11 cellular contexts compared by ENCODE assay signal in the genomic region with DNA sequence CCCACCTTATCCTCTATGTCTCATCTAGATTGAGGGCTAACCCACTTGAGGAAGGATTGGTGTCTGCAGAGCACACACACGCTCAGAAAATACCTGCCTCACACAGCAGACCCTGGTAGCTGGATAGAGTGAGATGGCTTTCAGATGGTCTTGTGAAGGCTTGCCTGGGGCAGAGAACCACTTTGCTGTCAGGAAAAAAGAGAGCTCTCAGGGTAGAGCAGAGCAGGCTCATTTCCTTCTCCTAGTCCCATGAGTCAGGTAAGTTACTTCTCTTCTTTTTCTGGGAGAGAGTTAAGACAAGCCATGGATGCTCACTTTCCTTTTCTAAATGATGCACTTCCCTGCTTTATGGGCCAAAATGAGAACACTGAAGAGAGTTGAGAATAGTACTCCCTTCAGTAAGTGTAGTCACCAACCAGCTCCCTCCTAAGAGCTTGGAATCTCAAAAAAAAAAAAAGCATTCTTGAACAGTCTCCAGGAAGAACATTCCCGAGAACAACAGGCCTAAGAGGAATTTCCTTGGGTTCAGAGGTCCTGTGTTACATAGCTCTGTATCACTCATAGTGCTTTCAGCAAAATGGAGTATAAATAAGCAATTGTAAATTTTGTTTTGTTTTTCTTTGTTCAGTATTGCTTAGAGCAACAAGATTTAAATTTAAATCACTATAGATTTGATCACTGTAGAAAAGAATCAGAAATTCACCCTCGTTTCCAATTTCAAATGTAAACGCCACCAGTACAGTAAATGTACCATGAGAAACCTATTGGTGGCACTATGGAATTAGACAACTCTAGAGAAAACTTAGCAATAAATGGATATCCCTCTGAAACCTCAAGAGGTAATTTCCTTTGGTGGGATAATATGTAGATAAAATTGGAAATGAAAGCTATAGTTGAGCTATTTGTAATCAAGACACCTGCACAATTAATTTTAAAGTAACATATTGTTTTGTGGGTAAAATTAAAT.
DNase-seq lines count a peak whose midpoint lies in the region; ATAC-seq and TF ChIP-seq lines count a peak whose summit lies in the region.
"Had no signal": no experiment of that assay in that cellular context is flagged by ENCODE, and none has a peak within 500 bp of the region (broad histone marks: within the 10 kb centered on the region; RNA-seq: fewer than 3 reads in every experiment).

No MANE protein-coding gene starts in this region.

- 63 to 68% (median 64%) methylated on average over 4 of the region's 4 CpGs for WGBS in heart left ventricle, 4 donors

- H3K9me3 ChIP-seq in HEK293 (ENCODE audit: control insufficient read depth, insufficient read depth, low read depth, low read length) (no peaks in the 10 kb centered on the region), heart left ventricle (no peaks in the 10 kb centered on the region)
- H3K9me3 ChIP-seq: upper lobe of left lung had no signal

- H3K27me3 ChIP-seq in heart left ventricle, result no peaks in the 10 kb centered on the region
- H3K27me3 ChIP-seq: upper lobe of left lung had no signal

- no peak overlapping the region for H3K27ac ChIP-seq in HEK293 (ENCODE audit: extremely low read depth, low read depth, low read length)
- H3K27ac ChIP-seq in heart left ventricle, result peak overlapping the region in 3 of 12 donors; percentile 25 to 32 (median 31)
- H3K27ac ChIP-seq: upper lobe of left lung had no signal

- 0 out of 2 replicates have a peak overlapping the region, but pooled peaks have one; percentile 15 for H3K27ac Mint-ChIP-seq in WTC11
- H3K27ac Mint-ChIP-seq: activated naive CD8-positive, alpha-beta T cell treated with anti-CD3 and anti-CD28 coated beads, Interleukin-2, amount 10 ng/mL, durations not matched to agents 7 days and 5 days; naive B cell had no signal

- peaks cover 3% of the 10 kb centered on the region; the same call in 1 of the 2 replicates for H3K4me1 Mint-ChIP-seq in WTC11
- H3K4me1 Mint-ChIP-seq: activated naive CD8-positive, alpha-beta T cell treated with anti-CD3 and anti-CD28 coated beads, Interleukin-2, amount 10 ng/mL, durations not matched to agents 7 days and 5 days; naive B cell had no signal

- intact Hi-C loops in heart left ventricle (cut with DNase I), result loop anchor here in 1 of 10 donors (5.0 kb wide), 1 partner anchor 980 kb away; the partner anchor contains the start of gene MARCKS
- intact Hi-C loops in sciatic nerve (cut with DNase I), result no loop called here

- no peaks in the 10 kb centered on the region for H3K36me3 Mint-ChIP-seq in WTC11
- H3K36me3 Mint-ChIP-seq: activated naive CD8-positive, alpha-beta T cell treated with anti-CD3 and anti-CD28 coated beads, Interleukin-2, amount 10 ng/mL, durations not matched to agents 7 days and 5 days; naive B cell had no signal

- POLR2A ChIA-PET in HEK293 (lab: Yijun Ruan, JAX), result interaction anchor here (1.3 kb wide), 1 partner anchor 243 kb away, joined by 4 read pairs; no protein-coding TSS in a partner anchor
- POLR2A ChIA-PET in WTC11 (lab: Charles Lee), result interaction anchor here (0.5 kb wide), 1 partner anchor 1029 kb away, joined by 3 read pairs; no protein-coding TSS in a partner anchor

- H3K4me3 Mint-ChIP-seq in WTC11, result no peak overlapping the region
- H3K4me3 Mint-ChIP-seq: activated naive CD8-positive, alpha-beta T cell treated with anti-CD3 and anti-CD28 coated beads, Interleukin-2, amount 10 ng/mL, durations not matched to agents 7 days and 5 days; naive B cell had no signal

- ATAC-seq in WTC11 (0 out of 2 replicates have a peak, but pooled peaks have one; percentile 9), heart left ventricle (peak in 3 of 4 donors; percentile 45 to 78 (median 69)), sciatic nerve (peak; percentile 90), GM18868 (IDR thresholded peaks at IDR 0.05; ENCODE audit: unreplicated experiment) (no peak), GM18511 (IDR thresholded peaks at IDR 0.05; ENCODE audit: unreplicated experiment) (no peak)

- no peaks in the 10 kb centered on the region for H3K9me3 Mint-ChIP-seq in WTC11
- H3K9me3 Mint-ChIP-seq: activated naive CD8-positive, alpha-beta T cell treated with anti-CD3 and anti-CD28 coated beads, Interleukin-2, amount 10 ng/mL, durations not matched to agents 7 days and 5 days; naive B cell had no signal

- H3K4me3 ChIP-seq in HEK293 (ENCODE audit: low read depth, low read length), result no peak overlapping the region
- H3K4me3 ChIP-seq in heart left ventricle, result no peak overlapping the region
- H3K4me3 ChIP-seq: upper lobe of left lung had no signal

- CTCF ChIA-PET in HEK293 (lab: Yijun Ruan, JAX) (interaction anchor here (0.6 to 1.5 kb wide), 10 partner anchors 8 to 875 kb away, joined by 3 to 7 read pairs (median 3); no protein-coding TSS in a partner anchor), WTC11 (lab: Charles Lee) (interaction anchor here (0.6 to 1.1 kb wide), 3 partner anchors 590 to 981 kb away, joined by 3 read pairs; no protein-coding TSS in a partner anchor)

- no peak for TF ChIP-seq POLR2A in heart left ventricle (IDR thresholded peaks at IDR 0.05)

- DNase-seq in WTC11 (ENCODE audit: low spot score), result no peak
- DNase-seq in heart left ventricle, result no peak
- DNase-seq in sciatic nerve (ENCODE audit: low spot score), result no peak
- DNase-seq in stimulated activated naive CD4-positive, alpha-beta T cell treated with Interleukin-2 at 50 U/mL for 16 hours (lab: John Stamatoyannopoulos, UW), result no peak
- DNase-seq in NK-92 treated with Interleukin-12 subunit alpha and Interleukin-12 subunit beta, amount 100 ng/mL, for 24 hours (lab: John Stamatoyannopoulos, UW), result no peak
- DNase-seq: activated naive CD8-positive, alpha-beta T cell treated with anti-CD3 and anti-CD28 coated beads, Interleukin-2, amount 10 ng/mL, durations not matched to agents 7 days and 5 days; naive B cell; upper lobe of left lung had no signal

- H3K36me3 ChIP-seq in HEK293 (ENCODE audit: control insufficient read depth in 2 of 2, insufficient read depth in 1 of 2, low read length in 2 of 2), result no peaks in the 10 kb centered on the region
- H3K36me3 ChIP-seq in heart left ventricle, result no peaks in the 10 kb centered on the region
- H3K36me3 ChIP-seq: upper lobe of left lung had no signal

- H3K4me1 ChIP-seq in HEK293 (ENCODE audit: control insufficient read depth, insufficient read depth, low read length), result no peaks in the 10 kb centered on the region
- peaks cover 0 to 10% (median 0%) of the 10 kb centered on the region in 12 donors for H3K4me1 ChIP-seq in heart left ventricle
- H3K4me1 ChIP-seq: upper lobe of left lung had no signal

- no peak for TF ChIP-seq CTCF in HEK293 (tag by site-specific recombination; IDR thresholded peaks at IDR 0.05)
- no peak for TF ChIP-seq CTCF in WTC11 (IDR thresholded peaks at IDR 0.05)
- peak in 1 of 12 donors; percentile 10 for TF ChIP-seq CTCF in heart left ventricle (IDR thresholded peaks at IDR 0.05)

- H3K27me3 Mint-ChIP-seq in WTC11 (ENCODE audit: low read depth), result no peaks in the 10 kb centered on the region
- H3K27me3 Mint-ChIP-seq: activated naive CD8-positive, alpha-beta T cell treated with anti-CD3 and anti-CD28 coated beads, Interleukin-2, amount 10 ng/mL, durations not matched to agents 7 days and 5 days had no signal

TF ChIP-seq in HEK293, 187 proteins besides CTCF, POLR2A, EP300 and RAD21:
- TF ChIP-seq ZNF654 (tag by site-specific recombination; IDR thresholded peaks at IDR 0.05; ENCODE audit: low read depth) (peak; percentile 13; the same call in 1 of the 2 replicates), SALL2 (tag by site-specific recombination; IDR thresholded peaks at IDR 0.05; ENCODE audit: borderline replicate concordance) (no peak), ZNF146 (tag by site-specific recombination; IDR thresholded peaks at IDR 0.05) (no peak), OVOL3 (tag by site-specific recombination; IDR thresholded peaks at IDR 0.05) (no peak), ZNF670 (tag by site-specific recombination; IDR thresholded peaks at IDR 0.05; ENCODE audit: low read depth) (no peak)

TF ChIP-seq in WTC11, 78 proteins besides CTCF, POLR2A, EP300 and RAD21 (continues in another document):
- TF ChIP-seq, protein P1, sequence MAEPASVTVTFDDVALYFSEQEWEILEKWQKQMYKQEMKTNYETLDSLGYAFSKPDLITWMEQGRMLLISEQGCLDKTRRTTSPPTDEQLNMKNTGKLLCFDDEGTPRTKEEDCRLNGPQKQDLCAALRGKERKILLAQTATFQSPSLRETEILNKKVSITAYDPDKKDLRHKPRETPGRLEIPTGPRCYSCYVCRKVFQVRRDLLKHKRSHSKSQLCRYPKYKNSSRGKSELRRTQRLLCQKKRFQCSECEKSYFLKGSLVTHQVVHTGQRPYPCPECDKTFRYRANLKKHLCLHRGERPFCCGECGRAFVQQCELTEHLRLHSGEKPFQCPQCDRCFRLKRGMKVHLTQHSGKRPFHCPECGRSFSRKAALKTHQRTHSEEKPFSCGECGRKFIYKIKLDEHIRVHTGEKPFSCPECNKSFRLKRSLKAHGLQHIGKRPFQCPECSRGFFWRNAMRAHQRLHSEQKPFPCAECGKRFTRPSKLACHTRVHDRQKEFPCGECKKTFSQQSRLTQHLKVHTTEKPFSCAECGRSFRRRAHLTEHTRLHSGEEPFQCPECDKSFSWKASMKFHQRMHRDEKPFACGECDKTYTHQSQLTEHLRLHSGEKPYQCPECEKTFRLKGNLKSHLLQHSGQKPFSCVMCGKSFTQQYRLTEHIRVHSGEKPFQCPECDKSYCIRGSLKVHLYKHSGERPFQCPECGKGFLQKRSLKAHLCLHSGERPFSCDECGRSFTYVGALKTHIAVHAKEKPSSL (CRISPR knock-in tag; conservative IDR thresholded peaks at IDR 0.05), result no peak
- TF ChIP-seq, protein P2, sequence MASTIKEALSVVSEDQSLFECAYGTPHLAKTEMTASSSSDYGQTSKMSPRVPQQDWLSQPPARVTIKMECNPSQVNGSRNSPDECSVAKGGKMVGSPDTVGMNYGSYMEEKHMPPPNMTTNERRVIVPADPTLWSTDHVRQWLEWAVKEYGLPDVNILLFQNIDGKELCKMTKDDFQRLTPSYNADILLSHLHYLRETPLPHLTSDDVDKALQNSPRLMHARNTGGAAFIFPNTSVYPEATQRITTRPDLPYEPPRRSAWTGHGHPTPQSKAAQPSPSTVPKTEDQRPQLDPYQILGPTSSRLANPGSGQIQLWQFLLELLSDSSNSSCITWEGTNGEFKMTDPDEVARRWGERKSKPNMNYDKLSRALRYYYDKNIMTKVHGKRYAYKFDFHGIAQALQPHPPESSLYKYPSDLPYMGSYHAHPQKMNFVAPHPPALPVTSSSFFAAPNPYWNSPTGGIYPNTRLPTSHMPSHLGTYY (CRISPR knock-in tag; IDR thresholded peaks at IDR 0.05), result no peak
- no peak for TF ChIP-seq OVOL2 (CRISPR knock-in tag; IDR thresholded peaks at IDR 0.05; ENCODE audit: borderline replicate concordance)
- TF ChIP-seq, protein P3, sequence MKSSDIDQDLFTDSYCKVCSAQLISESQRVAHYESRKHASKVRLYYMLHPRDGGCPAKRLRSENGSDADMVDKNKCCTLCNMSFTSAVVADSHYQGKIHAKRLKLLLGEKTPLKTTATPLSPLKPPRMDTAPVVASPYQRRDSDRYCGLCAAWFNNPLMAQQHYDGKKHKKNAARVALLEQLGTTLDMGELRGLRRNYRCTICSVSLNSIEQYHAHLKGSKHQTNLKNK (CRISPR knock-in tag; IDR thresholded peaks at IDR 0.05), result no peak

Comparison
In these comparisons a context has a peak if more than half of its experiments do, and no peak if none do; other contexts are left out.
1. ATAC-seq: peak in WTC11 (single experiment), heart left ventricle (3 of 4) and sciatic nerve (single experiment); none in GM18868 (single experiment) and GM18511 (single experiment).